2 cellular contexts compared by ENCODE assay signal in genomic region chr3:52181543-52181942, GRCh38.
A peak's percentile ranks its signal among the peaks of the same experiment; 100 is the strongest.
TF ChIP-seq lines count a peak whose summit lies in the region.

No MANE protein-coding gene starts in this region.

TF ChIP-seq in HEK293, 187 proteins besides CTCF, POLR2A, EP300 and RAD21:
- TF ChIP-seq ZIC2 (tag by site-specific recombination; IDR thresholded peaks at IDR 0.05), result peak; percentile 59
- TF ChIP-seq ZNF416 (tag by site-specific recombination; IDR thresholded peaks at IDR 0.05), result no peak
- TF ChIP-seq GLIS1 (tag by site-specific recombination; IDR thresholded peaks at IDR 0.05), result peak; percentile 50
- no peak for TF ChIP-seq ZNF391 (tag by site-specific recombination; IDR thresholded peaks at IDR 0.05; ENCODE audit: borderline replicate concordance, low read depth)
- no peak for TF ChIP-seq ZNF449 (tag by site-specific recombination; IDR thresholded peaks at IDR 0.05)
- TF ChIP-seq ZNF18 (tag by site-specific recombination; IDR thresholded peaks at IDR 0.05), result no peak
- no peak for TF ChIP-seq ZSCAN23 (tag by site-specific recombination; IDR thresholded peaks at IDR 0.05)
- TF ChIP-seq ZBTB1 (tag by site-specific recombination; IDR thresholded peaks at IDR 0.05), result no peak
- no peak for TF ChIP-seq ZNF792 (tag by site-specific recombination; IDR thresholded peaks at IDR 0.05)

TF ChIP-seq in HepG2, 621 proteins besides CTCF, POLR2A, EP300 and RAD21:
- no peak for TF ChIP-seq MYPOP (CRISPR knock-in tag; IDR thresholded peaks at IDR 0.05)
- no peak for TF ChIP-seq ZFP36 (IDR thresholded peaks at IDR 0.05; ENCODE audit: borderline replicate concordance, low read depth, low read length, partially characterized antibody)
- no peak for TF ChIP-seq MZF1 (CRISPR knock-in tag; IDR thresholded peaks at IDR 0.05; ENCODE audit: borderline replicate concordance)
- no peak for TF ChIP-seq TCF7 (IDR thresholded peaks at IDR 0.05; ENCODE audit: low read depth)
- TF ChIP-seq SIX4 (CRISPR knock-in tag; IDR thresholded peaks at IDR 0.05), result no peak
- no peak for TF ChIP-seq ZNF572 (CRISPR knock-in tag; IDR thresholded peaks at IDR 0.05)
- no peak for TF ChIP-seq POGK (CRISPR knock-in tag; conservative IDR thresholded peaks at IDR 0.05)
- no peak for TF ChIP-seq ZNF607 (CRISPR knock-in tag; IDR thresholded peaks at IDR 0.05; ENCODE audit: borderline replicate concordance)
- no peak for TF ChIP-seq AGO2 (optimal IDR thresholded peaks at IDR 0.05; ENCODE audit: low read depth, low read length)
- no peak for TF ChIP-seq ZNF251 (CRISPR knock-in tag; IDR thresholded peaks at IDR 0.05)
- TF ChIP-seq IRF9 (CRISPR knock-in tag; IDR thresholded peaks at IDR 0.05; ENCODE audit: borderline replicate concordance), result no peak
- no peak for TF ChIP-seq ZNF343 (CRISPR knock-in tag; IDR thresholded peaks at IDR 0.05)
- no peak for TF ChIP-seq SRSF1 (optimal IDR thresholded peaks at IDR 0.05; ENCODE audit: low read depth, low read length)
- TF ChIP-seq PAXIP1 (CRISPR knock-in tag; conservative IDR thresholded peaks at IDR 0.05), result no peak
- no peak for TF ChIP-seq ETV6 (CRISPR knock-in tag; conservative IDR thresholded peaks at IDR 0.05)
- TF ChIP-seq ZNF546 (CRISPR knock-in tag; conservative IDR thresholded peaks at IDR 0.05), result no peak
- TF ChIP-seq ZNF12 (CRISPR knock-in tag; IDR thresholded peaks at IDR 0.05), result no peak
- TF ChIP-seq ZNF577 (CRISPR knock-in tag; IDR thresholded peaks at IDR 0.05; ENCODE audit: borderline replicate concordance, low read depth), result no peak
